ENCODE assay signal across 10 cellular contexts in the genomic region with DNA sequence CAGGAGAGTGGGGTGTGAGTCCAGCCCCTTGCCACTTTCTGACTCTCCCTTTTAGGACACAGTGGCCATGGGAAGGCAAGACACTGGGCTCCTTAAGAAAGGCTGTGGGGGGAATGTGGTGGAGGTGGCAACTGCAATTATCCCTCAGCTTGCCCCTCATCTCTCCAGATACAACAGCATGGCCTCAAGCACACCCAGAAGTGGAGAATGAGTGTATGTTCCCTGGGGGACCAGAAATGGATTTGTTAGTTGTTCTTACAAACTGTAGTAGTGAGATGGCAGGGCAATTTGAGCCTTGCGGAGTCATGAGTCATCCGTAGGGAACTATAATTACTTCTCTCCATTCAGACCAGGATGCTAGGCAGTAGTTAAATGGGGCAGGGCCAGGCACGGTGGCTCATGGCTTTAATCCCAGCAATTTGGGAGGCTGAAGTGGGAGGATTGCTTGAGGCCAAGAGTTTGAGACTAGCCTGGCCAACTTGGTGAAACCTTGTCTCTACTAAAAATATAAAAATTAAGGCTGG. TPM values are rescaled to one million over a fixed set of nuclear protein-coding genes. Genes with fewer than 3 reads are reported as not detected.
DNase-seq lines count a peak whose midpoint lies in the region; ATAC-seq and TF ChIP-seq lines count a peak whose summit lies in the region.
"Had no signal": no experiment of that assay in that cellular context is flagged by ENCODE, and none has a peak within 500 bp of the region (broad histone marks: within the 10 kb centered on the region; RNA-seq: fewer than 3 reads in every experiment).

No MANE protein-coding gene starts in this region.

- TF ChIP-seq POLR2A in stomach (IDR thresholded peaks at IDR 0.05), result no peak

- POLR2A ChIA-PET in WTC11 (lab: Charles Lee), result no interaction called here

- no peaks in the 10 kb centered on the region for H3K9me2 ChIP-seq in Karpas-422 (replicated peaks; ENCODE audit: insufficient read depth, low read length)

- CTCF ChIA-PET in WTC11 (lab: Charles Lee), result interaction anchor here (0.6 to 1.3 kb wide), 6 partner anchors 16 to 615 kb away, joined by 3 read pairs; no protein-coding TSS in a partner anchor

- H3K9me3 ChIP-seq in Karpas-422 (ENCODE audit: low read length) (no peaks in the 10 kb centered on the region), stomach (no peaks in the 10 kb centered on the region)

- H3K27me3 ChIP-seq in Karpas-422 (ENCODE audit: low read length) (no peaks in the 10 kb centered on the region), stomach (no peaks in the 10 kb centered on the region)

- peak; percentile 28 for DNase-seq in DMS 273 treated with DMSO at 0.1 percent for 48 hours (lab: John Stamatoyannopoulos, UW)
- peak; percentile 38 for DNase-seq in Karpas-422
- DNase-seq in WTC11 (ENCODE audit: low spot score), result no peak
- DNase-seq in lung microvascular endothelial cell (ENCODE audit: low read depth in 2 of 2), result peak; percentile 47 to 50
- DNase-seq in T-helper 2 cell, result no peak
- DNase-seq in stomach, result no peak
- DNase-seq: naive B cell had no signal

- intact Hi-C loops in stomach (cut with DNase I; ENCODE audit: low total_unique reads), result no loop called here

- peaks cover 4% of the 10 kb centered on the region; the same call in 1 of the 2 replicates for H3K27me3 Mint-ChIP-seq in WTC11 (ENCODE audit: low read depth)

- H2AFZ ChIP-seq in Karpas-422 (ENCODE audit: low read length), result no peak overlapping the region

- peak overlapping the region; percentile 43; the same call in 1 of the 2 replicates for H3K27ac Mint-ChIP-seq in WTC11

- no peaks in the 10 kb centered on the region for H3K36me3 Mint-ChIP-seq in WTC11
- H3K36me3 Mint-ChIP-seq: naive B cell had no signal

- TF ChIP-seq EP300 in stomach (IDR thresholded peaks at IDR 0.05), result no peak

- H3K4me1 ChIP-seq in Karpas-422 (ENCODE audit: low read length) (peaks cover 35% of the 10 kb centered on the region), stomach (peaks cover 0 to 8% (median 2%) of the 10 kb centered on the region in 4 donors)

- H4K20me1 ChIP-seq in Karpas-422 (ENCODE audit: insufficient read depth, low read depth, low read length), result no peaks in the 10 kb centered on the region

- H3K4me3 Mint-ChIP-seq in WTC11, result no peak overlapping the region

- TF ChIP-seq CTCF in WTC11 (IDR thresholded peaks at IDR 0.05), result no peak
- no peak for TF ChIP-seq CTCF in stomach (IDR thresholded peaks at IDR 0.05)

- H3K4me1 Mint-ChIP-seq in WTC11, result peaks cover 46% of the 10 kb centered on the region

- H3K27ac ChIP-seq in Karpas-422 (ENCODE audit: low read length) (no peak overlapping the region), stomach (no peak overlapping the region)

- no peaks in the 10 kb centered on the region for H3K79me2 ChIP-seq in Karpas-422 (ENCODE audit: low read length)

- no peaks in the 10 kb centered on the region for H3K36me3 ChIP-seq in Karpas-422 (ENCODE audit: insufficient read depth, low read length)
- H3K36me3 ChIP-seq in stomach, result no peaks in the 10 kb centered on the region

- ATAC-seq in WTC11 (no peak), GM21515 (IDR thresholded peaks at IDR 0.05; ENCODE audit: unreplicated experiment) (no peak), HG03196 (IDR thresholded peaks at IDR 0.05; ENCODE audit: unreplicated experiment) (no peak)

- H3K4me3 ChIP-seq in Karpas-422 (ENCODE audit: low read length), result no peak overlapping the region
- H3K4me3 ChIP-seq in stomach, result no peak overlapping the region

- no peak overlapping the region for H3K4me2 ChIP-seq in Karpas-422 (ENCODE audit: low read depth, low read length, poor library complexity, severe bottlenecking)

- 60 to 76% (median 67%) methylated on average over 3 of the region's 3 CpGs for WGBS in stomach, 5 donors

- no peak overlapping the region for H3K9ac ChIP-seq in Karpas-422 (ENCODE audit: low read length)

- peaks cover 6% of the 10 kb centered on the region for H3K9me3 Mint-ChIP-seq in WTC11
- H3K9me3 Mint-ChIP-seq: naive B cell had no signal

TF ChIP-seq in WTC11, 78 proteins besides CTCF, POLR2A, EP300 and RAD21:
- TF ChIP-seq, protein P1, sequence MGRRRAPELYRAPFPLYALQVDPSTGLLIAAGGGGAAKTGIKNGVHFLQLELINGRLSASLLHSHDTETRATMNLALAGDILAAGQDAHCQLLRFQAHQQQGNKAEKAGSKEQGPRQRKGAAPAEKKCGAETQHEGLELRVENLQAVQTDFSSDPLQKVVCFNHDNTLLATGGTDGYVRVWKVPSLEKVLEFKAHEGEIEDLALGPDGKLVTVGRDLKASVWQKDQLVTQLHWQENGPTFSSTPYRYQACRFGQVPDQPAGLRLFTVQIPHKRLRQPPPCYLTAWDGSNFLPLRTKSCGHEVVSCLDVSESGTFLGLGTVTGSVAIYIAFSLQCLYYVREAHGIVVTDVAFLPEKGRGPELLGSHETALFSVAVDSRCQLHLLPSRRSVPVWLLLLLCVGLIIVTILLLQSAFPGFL (CRISPR knock-in tag; IDR thresholded peaks at IDR 0.05; ENCODE audit: borderline replicate concordance), result no peak
- no peak for TF ChIP-seq ELF4 (CRISPR knock-in tag; IDR thresholded peaks at IDR 0.05; ENCODE audit: low read depth)
- TF ChIP-seq, protein P2, sequence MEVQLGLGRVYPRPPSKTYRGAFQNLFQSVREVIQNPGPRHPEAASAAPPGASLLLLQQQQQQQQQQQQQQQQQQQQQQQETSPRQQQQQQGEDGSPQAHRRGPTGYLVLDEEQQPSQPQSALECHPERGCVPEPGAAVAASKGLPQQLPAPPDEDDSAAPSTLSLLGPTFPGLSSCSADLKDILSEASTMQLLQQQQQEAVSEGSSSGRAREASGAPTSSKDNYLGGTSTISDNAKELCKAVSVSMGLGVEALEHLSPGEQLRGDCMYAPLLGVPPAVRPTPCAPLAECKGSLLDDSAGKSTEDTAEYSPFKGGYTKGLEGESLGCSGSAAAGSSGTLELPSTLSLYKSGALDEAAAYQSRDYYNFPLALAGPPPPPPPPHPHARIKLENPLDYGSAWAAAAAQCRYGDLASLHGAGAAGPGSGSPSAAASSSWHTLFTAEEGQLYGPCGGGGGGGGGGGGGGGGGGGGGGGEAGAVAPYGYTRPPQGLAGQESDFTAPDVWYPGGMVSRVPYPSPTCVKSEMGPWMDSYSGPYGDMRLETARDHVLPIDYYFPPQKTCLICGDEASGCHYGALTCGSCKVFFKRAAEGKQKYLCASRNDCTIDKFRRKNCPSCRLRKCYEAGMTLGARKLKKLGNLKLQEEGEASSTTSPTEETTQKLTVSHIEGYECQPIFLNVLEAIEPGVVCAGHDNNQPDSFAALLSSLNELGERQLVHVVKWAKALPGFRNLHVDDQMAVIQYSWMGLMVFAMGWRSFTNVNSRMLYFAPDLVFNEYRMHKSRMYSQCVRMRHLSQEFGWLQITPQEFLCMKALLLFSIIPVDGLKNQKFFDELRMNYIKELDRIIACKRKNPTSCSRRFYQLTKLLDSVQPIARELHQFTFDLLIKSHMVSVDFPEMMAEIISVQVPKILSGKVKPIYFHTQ (CRISPR knock-in tag; IDR thresholded peaks at IDR 0.05), result no peak
- no peak for TF ChIP-seq SP1 (CRISPR knock-in tag; conservative IDR thresholded peaks at IDR 0.05)
- no peak for TF ChIP-seq ESRRA (CRISPR knock-in tag; IDR thresholded peaks at IDR 0.05; ENCODE audit: borderline replicate concordance)
- TF ChIP-seq, protein P3, sequence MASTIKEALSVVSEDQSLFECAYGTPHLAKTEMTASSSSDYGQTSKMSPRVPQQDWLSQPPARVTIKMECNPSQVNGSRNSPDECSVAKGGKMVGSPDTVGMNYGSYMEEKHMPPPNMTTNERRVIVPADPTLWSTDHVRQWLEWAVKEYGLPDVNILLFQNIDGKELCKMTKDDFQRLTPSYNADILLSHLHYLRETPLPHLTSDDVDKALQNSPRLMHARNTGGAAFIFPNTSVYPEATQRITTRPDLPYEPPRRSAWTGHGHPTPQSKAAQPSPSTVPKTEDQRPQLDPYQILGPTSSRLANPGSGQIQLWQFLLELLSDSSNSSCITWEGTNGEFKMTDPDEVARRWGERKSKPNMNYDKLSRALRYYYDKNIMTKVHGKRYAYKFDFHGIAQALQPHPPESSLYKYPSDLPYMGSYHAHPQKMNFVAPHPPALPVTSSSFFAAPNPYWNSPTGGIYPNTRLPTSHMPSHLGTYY (CRISPR knock-in tag; IDR thresholded peaks at IDR 0.05), result no peak
- no peak for TF ChIP-seq JAZF1 (CRISPR knock-in tag; IDR thresholded peaks at IDR 0.05)
- TF ChIP-seq FOXP1 (CRISPR knock-in tag; IDR thresholded peaks at IDR 0.05; ENCODE audit: borderline replicate concordance), result no peak

RNA-seq across cellular contexts. Expression of a gene that starts 25.6 kb away (rescaled TPM):
- total RNA-seq in Karpas-422 (2014; rRNA removed; shearing (Covaris generic); ENCODE audit: low replicate concordance), result not detected in 2 replicates
- not detected in 3 replicates for total RNA-seq in WTC11 (2021)
- total RNA-seq in lung microvascular endothelial cell, result not detected in 2 replicates
- 100 to 1,000 TPM in 1 of 5 donors, 10 to 100 TPM in 2, 1 to 10 TPM in 1, not detected in 1; 7.6 to 208 (median 35.9) TPM for total RNA-seq in stomach
- 100 to 1,000 TPM; 107 to 518 (median 441) TPM for polyA plus RNA-seq in stomach
- total RNA-seq: NCI-H460 had no signal

RNA-seq across cellular contexts. Expression of a gene that starts 41.1 kb away (rescaled TPM):
- 16.3 and 50.6 TPM in 2 replicates for total RNA-seq in Karpas-422 (2014; rRNA removed; shearing (Covaris generic); ENCODE audit: low replicate concordance)
- total RNA-seq in WTC11 (2021), result 10.2 to 11.7 TPM (median 11.5 TPM) in 3 replicates
- 2.6 and 3.9 TPM in 2 replicates for total RNA-seq in lung microvascular endothelial cell
- total RNA-seq in stomach, result 100 to 1,000 TPM in 1 of 5 donors, 10 to 100 TPM in 2, 1 to 10 TPM in 2; 3.1 to 139 (median 13.6) TPM
- polyA plus RNA-seq in stomach, result 10 to 100 TPM in 1 of 3 donors, 1 to 10 TPM in 2; 7.3 to 15.7 (median 7.5) TPM

RNA-seq across cellular contexts. Expression of a gene that starts 59.9 kb away (rescaled TPM):
- total RNA-seq in Karpas-422 (2014; rRNA removed; shearing (Covaris generic); ENCODE audit: low replicate concordance), result 0.56 and 3.5 TPM in 2 replicates
- total RNA-seq in WTC11 (2021), result 0.82 to 2.0 TPM (median 1.2 TPM) in 3 replicates
- total RNA-seq in lung microvascular endothelial cell, result 11.1 and 36.9 TPM in 2 replicates
- total RNA-seq in stomach, result 10 to 100 TPM in 1 of 5 donors, 1 to 10 TPM in 3, under 1 TPM in 1; 0.45 to 99.2 (median 4.1) TPM
- 10 to 100 TPM in 1 of 3 donors, 1 to 10 TPM in 2; 1.1 to 18.1 (median 4.2) TPM for polyA plus RNA-seq in stomach

Comparison
In these comparisons a context has a peak if more than half of its experiments do, and no peak if none do; other contexts are left out.
1. DNase-seq: peak in DMS 273 treated with DMSO at 0.1 percent for 48 hours (single experiment), Karpas-422 (single experiment) and lung microvascular endothelial cell (2 of 2); none in WTC11 (single experiment), T-helper 2 cell (0 of 5) and stomach (single experiment).